ENCODE assay signal across 8 cellular contexts in the genomic region with DNA sequence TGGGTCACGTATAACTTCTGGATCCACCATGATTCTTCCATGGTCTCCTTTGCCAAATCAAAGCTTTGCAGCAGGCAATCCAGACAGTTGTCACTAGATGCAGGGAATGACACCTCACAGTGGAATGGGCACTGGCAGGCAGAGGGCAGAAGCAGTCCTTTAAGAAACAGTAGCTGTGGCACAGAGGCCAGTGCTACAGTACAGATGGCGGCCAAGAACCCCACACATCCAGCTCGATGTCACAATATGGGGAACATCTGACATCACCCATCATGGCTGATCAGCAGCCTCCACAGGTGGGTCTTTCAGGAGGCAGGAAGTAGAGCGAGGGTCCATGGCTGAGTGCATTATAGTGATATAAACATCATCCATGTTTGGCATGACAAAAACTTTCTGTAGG. TPM values are rescaled to one million over a fixed set of nuclear protein-coding genes. Genes with fewer than 3 reads are reported as not detected.
DNase-seq lines count a peak whose midpoint lies in the region; ATAC-seq, FAIRE-seq and TF ChIP-seq lines count a peak whose summit lies in the region.

No MANE protein-coding gene starts in this region.

- H3K4me1 Mint-ChIP-seq in astrocyte (ENCODE audit: low read depth, unreplicated experiment): peaks cover 13% of the 10 kb centered on the region
- H3K4me1 Mint-ChIP-seq in nephron progenitor cell: peaks cover 50% of the 10 kb centered on the region

- H3K36me3 ChIP-seq in KMS-11 (ENCODE audit: insufficient read depth) (peaks cover 7% of the 10 kb centered on the region), astrocyte (ENCODE audit: insufficient read depth, low read length) (no peaks in the 10 kb centered on the region), kidney (ENCODE audit: control insufficient read depth in 1 of 2, insufficient read depth in 2 of 2, low read length in 2 of 2) (peaks cover 5 to 12% of the 10 kb centered on the region in 2 donors)

- intact Hi-C loops in kidney (cut with DNase I): no loop called here

- DNase-seq in EH (ENCODE audit: low read depth) (peak; percentile 35), astrocyte (ENCODE audit: low read depth) (no peak), nephron progenitor cell (no peak), kidney (no peak), NCI-H2081 (lab: John Stamatoyannopoulos, UW) (no peak), NK-92 (lab: John Stamatoyannopoulos, UW; ENCODE audit: unreplicated experiment) (no peak)

- H4K20me1 ChIP-seq in KMS-11 (ENCODE audit: insufficient read depth) (no peaks in the 10 kb centered on the region), astrocyte (ENCODE audit: insufficient read depth, low read length) (peaks cover 7% of the 10 kb centered on the region)

- H3K9me3 Mint-ChIP-seq in astrocyte (ENCODE audit: unreplicated experiment) (no peaks in the 10 kb centered on the region), nephron progenitor cell (no peaks in the 10 kb centered on the region)

- TF ChIP-seq CTCF in KMS-11 (conservative IDR thresholded peaks at IDR 0.05; ENCODE audit: low read depth, low read length): no peak
- TF ChIP-seq CTCF in astrocyte (IDR thresholded peaks at IDR 0.05; ENCODE audit: insufficient read depth, low read depth, low read length): no peak
- TF ChIP-seq CTCF in nephron progenitor cell (IDR thresholded peaks at IDR 0.05): no peak
- no peak for TF ChIP-seq CTCF in kidney (IDR thresholded peaks at IDR 0.05; ENCODE audit: borderline replicate concordance, extremely low read depth, insufficient read depth)

- no peak for ATAC-seq in GM21529 (IDR thresholded peaks at IDR 0.05; ENCODE audit: unreplicated experiment)

- H3K9ac ChIP-seq in KMS-11 (no peak overlapping the region), astrocyte (ENCODE audit: low read length) (no peak overlapping the region), kidney (ENCODE audit: low read length in 2 of 2) (no peak overlapping the region)

- H3K27me3 ChIP-seq in KMS-11 (ENCODE audit: insufficient read depth, low read depth) (no peaks in the 10 kb centered on the region), astrocyte (ENCODE audit: insufficient read depth, low read length) (no peaks in the 10 kb centered on the region)

- H3K4me2 ChIP-seq in KMS-11 (no peak overlapping the region), astrocyte (ENCODE audit: low read length) (no peak overlapping the region)

- H3K27ac Mint-ChIP-seq in astrocyte (ENCODE audit: unreplicated experiment) (peak overlapping the region; percentile 8), nephron progenitor cell (peak overlapping the region; percentile 16)

- H3K4me1 ChIP-seq in KMS-11 (ENCODE audit: low read depth, poor library complexity, severe bottlenecking) (peaks cover 11% of the 10 kb centered on the region), astrocyte (ENCODE audit: insufficient read depth, low read length) (peaks cover 16% of the 10 kb centered on the region), kidney (ENCODE audit: control insufficient read depth in 1 of 2, insufficient read depth in 1 of 2, low read depth in 1 of 2, low read length in 2 of 2) (peaks cover 8 to 16% of the 10 kb centered on the region in 2 donors)

- peaks cover 13% of the 10 kb centered on the region for H3K79me2 ChIP-seq in KMS-11 (ENCODE audit: insufficient read depth, low read depth)
- peaks cover 11% of the 10 kb centered on the region for H3K79me2 ChIP-seq in astrocyte (ENCODE audit: insufficient read depth, low read length)

- H3K4me3 Mint-ChIP-seq in astrocyte (ENCODE audit: unreplicated experiment) (no peak overlapping the region), nephron progenitor cell (no peak overlapping the region)

- H3K36me3 Mint-ChIP-seq in astrocyte (ENCODE audit: low read depth, unreplicated experiment): peaks cover 12% of the 10 kb centered on the region
- peaks cover 35% of the 10 kb centered on the region for H3K36me3 Mint-ChIP-seq in nephron progenitor cell (ENCODE audit: low read depth)

- H3K9me3 ChIP-seq in astrocyte (ENCODE audit: insufficient read depth, low read depth, low read length) (no peaks in the 10 kb centered on the region), kidney (ENCODE audit: control insufficient read depth in 1 of 2, low read length in 2 of 2) (no peaks in the 10 kb centered on the region)

- H2AFZ ChIP-seq in KMS-11 (ENCODE audit: low read depth) (no peak overlapping the region), astrocyte (ENCODE audit: low read depth, low read length) (no peak overlapping the region)

- H3K27ac ChIP-seq in KMS-11 (peak overlapping the region; percentile 32; the same call in 1 of the 2 replicates), astrocyte (ENCODE audit: low read depth, low read length) (no peak overlapping the region), kidney (ENCODE audit: low read depth in 2 of 2, low read length in 2 of 2) (no peak overlapping the region)

- H3K27me3 Mint-ChIP-seq in astrocyte (ENCODE audit: low read depth, unreplicated experiment) (no peaks in the 10 kb centered on the region), nephron progenitor cell (ENCODE audit: low read depth, poor library complexity) (no peaks in the 10 kb centered on the region)

- H3K4me3 ChIP-seq in KMS-11 (IDR thresholded peaks at IDR 0.05; ENCODE audit: insufficient read depth, low read depth, low read length) (no peak overlapping the region), astrocyte (ENCODE audit: insufficient read depth, low read depth, low read length) (no peak overlapping the region), kidney (ENCODE audit: low read length in 2 of 2) (no peak overlapping the region)

- FAIRE-seq in astrocyte (lab: Jason Lieb, UNC) (no peak), kidney (lab: Jason Lieb, UNC) (no peak)

RNA-seq across cellular contexts. Expression of a gene that starts 18.8 kb away (rescaled TPM):
- total RNA-seq in astrocyte: 9.1 and 11.7 TPM in 2 replicates
- 37.0 TPM for total RNA-seq in kidney
- 2.8 TPM for polyA plus RNA-seq in kidney (ENCODE audit: insufficient read depth, low read depth, low replicate concordance)
